ENCODE assay signal across 25 cellular contexts in genomic region chr1:102840741-102841140, GRCh38.
"Had no signal": no experiment of that assay in that cellular context is flagged by ENCODE, and none has a peak within 500 bp of the region (broad histone marks: within the 10 kb centered on the region; RNA-seq: fewer than 3 reads in every experiment).

No MANE protein-coding gene starts in this region.

- H3K4me3 Mint-ChIP-seq: dendritic cell treated with granulocyte-macrophage colony-stimulating factor and Interleukin-4, amounts not matched to agents 40 ng/mL and 50 ng/mL, for 4 days; effector memory CD8-positive, alpha-beta T cell; endodermal cell had no signal

- H3K27ac Mint-ChIP-seq: dendritic cell treated with granulocyte-macrophage colony-stimulating factor and Interleukin-4, amounts not matched to agents 40 ng/mL and 50 ng/mL, for 4 days; effector memory CD8-positive, alpha-beta T cell; endodermal cell had no signal

- H3K27me3 Mint-ChIP-seq: dendritic cell treated with granulocyte-macrophage colony-stimulating factor and Interleukin-4, amounts not matched to agents 40 ng/mL and 50 ng/mL, for 4 days; effector memory CD8-positive, alpha-beta T cell had no signal

- H3K9me3 Mint-ChIP-seq: endodermal cell had no signal

- H3K4me1 Mint-ChIP-seq: endodermal cell had no signal

- H3K27ac ChIP-seq: colonic mucosa, coronary artery, dorsolateral prefrontal cortex, epithelial cell of prostate, esophagus muscularis mucosa, esophagus squamous epithelium, foreskin keratinocyte, gastrocnemius medialis, gastroesophageal sphincter, heart left ventricle, heart right ventricle had no signal

- H3K4me1 ChIP-seq: colonic mucosa, esophagus muscularis mucosa, esophagus squamous epithelium, gastrocnemius medialis, gastroesophageal sphincter, heart left ventricle, heart right ventricle had no signal

- ATAC-seq: effector memory CD8-positive, alpha-beta T cell; esophagus mucosa; foreskin keratinocyte; gastrocnemius medialis; gastroesophageal sphincter; heart left ventricle; heart right ventricle had no signal

- H3K27me3 ChIP-seq: colonic mucosa, dorsolateral prefrontal cortex, esophagus muscularis mucosa, esophagus squamous epithelium, foreskin keratinocyte, gastrocnemius medialis, gastroesophageal sphincter, heart left ventricle, heart right ventricle had no signal

- H3K9me3 ChIP-seq: colonic mucosa, gastrocnemius medialis had no signal

- H3K36me3 ChIP-seq: colonic mucosa, esophagus muscularis mucosa, esophagus squamous epithelium, gastrocnemius medialis, gastroesophageal sphincter, heart left ventricle, heart right ventricle had no signal

- H3K4me3 ChIP-seq: colonic mucosa, coronary artery, dorsolateral prefrontal cortex, esophagus muscularis mucosa, esophagus squamous epithelium, gastrocnemius medialis, gastroesophageal sphincter, heart left ventricle, heart right ventricle had no signal

- DNase-seq: colonic mucosa; cortex of kidney; dermis blood vessel endothelial cell; dorsolateral prefrontal cortex; effector CD4-positive, alpha-beta T cell; effector CD8-positive, alpha-beta T cell; effector memory CD4-positive, alpha-beta T cell; effector memory CD8-positive, alpha-beta T cell; endodermal cell; erythroblast; esophagus squamous epithelium; foreskin fibroblast; foreskin keratinocyte; foreskin melanocyte; gastrocnemius medialis; glutamatergic neuron; head of caudate nucleus; heart left ventricle; heart right ventricle had no signal
